ENCODE assay signal across 1 cellular context in genomic region chr3:133476971-133477375, GRCh38.
TF ChIP-seq lines count a peak whose summit lies in the region.

No MANE protein-coding gene starts in this region.

TF ChIP-seq in WTC11, 78 proteins besides CTCF, POLR2A, EP300 and RAD21 (continued from another document):
- TF ChIP-seq ATF6 (CRISPR knock-in tag; IDR thresholded peaks at IDR 0.05): no peak
- TF ChIP-seq IRF2 (CRISPR knock-in tag; IDR thresholded peaks at IDR 0.05; ENCODE audit: borderline replicate concordance, low read depth): no peak
- TF ChIP-seq TEAD1 (CRISPR knock-in tag; IDR thresholded peaks at IDR 0.05): no peak
- TF ChIP-seq ATF2 (CRISPR knock-in tag; IDR thresholded peaks at IDR 0.05; ENCODE audit: borderline replicate concordance, low read depth): no peak
- TF ChIP-seq PRRX2 (CRISPR knock-in tag; IDR thresholded peaks at IDR 0.05): no peak
